1 cellular context compared by ENCODE assay signal in the genomic region with DNA sequence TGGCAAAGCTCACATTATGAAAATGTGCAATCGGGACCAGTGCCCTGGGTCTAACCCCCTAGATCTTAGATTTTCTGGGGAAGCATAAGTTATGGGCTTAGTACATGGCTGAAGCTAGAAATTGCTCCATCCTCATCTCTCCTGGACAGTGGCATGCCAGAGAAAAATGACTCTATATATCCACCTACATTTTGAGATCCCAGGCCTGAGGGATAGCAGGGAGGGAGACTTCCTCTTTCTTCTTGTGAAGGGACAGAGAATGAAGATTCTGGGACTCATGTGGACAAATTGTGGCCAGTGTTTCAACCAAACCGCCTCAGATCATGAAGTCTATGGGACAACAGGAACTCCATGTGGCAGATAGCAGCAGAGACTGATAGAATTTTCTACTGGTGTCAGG.
TF ChIP-seq lines count a peak whose summit lies in the region.

No MANE protein-coding gene starts in this region.

TF ChIP-seq in WTC11, 78 proteins besides CTCF, POLR2A, EP300 and RAD21 (continued from another document):
- TF ChIP-seq, protein P1, sequence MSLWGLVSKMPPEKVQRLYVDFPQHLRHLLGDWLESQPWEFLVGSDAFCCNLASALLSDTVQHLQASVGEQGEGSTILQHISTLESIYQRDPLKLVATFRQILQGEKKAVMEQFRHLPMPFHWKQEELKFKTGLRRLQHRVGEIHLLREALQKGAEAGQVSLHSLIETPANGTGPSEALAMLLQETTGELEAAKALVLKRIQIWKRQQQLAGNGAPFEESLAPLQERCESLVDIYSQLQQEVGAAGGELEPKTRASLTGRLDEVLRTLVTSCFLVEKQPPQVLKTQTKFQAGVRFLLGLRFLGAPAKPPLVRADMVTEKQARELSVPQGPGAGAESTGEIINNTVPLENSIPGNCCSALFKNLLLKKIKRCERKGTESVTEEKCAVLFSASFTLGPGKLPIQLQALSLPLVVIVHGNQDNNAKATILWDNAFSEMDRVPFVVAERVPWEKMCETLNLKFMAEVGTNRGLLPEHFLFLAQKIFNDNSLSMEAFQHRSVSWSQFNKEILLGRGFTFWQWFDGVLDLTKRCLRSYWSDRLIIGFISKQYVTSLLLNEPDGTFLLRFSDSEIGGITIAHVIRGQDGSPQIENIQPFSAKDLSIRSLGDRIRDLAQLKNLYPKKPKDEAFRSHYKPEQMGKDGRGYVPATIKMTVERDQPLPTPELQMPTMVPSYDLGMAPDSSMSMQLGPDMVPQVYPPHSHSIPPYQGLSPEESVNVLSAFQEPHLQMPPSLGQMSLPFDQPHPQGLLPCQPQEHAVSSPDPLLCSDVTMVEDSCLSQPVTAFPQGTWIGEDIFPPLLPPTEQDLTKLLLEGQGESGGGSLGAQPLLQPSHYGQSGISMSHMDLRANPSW (CRISPR knock-in tag; conservative IDR thresholded peaks at IDR 0.05; ENCODE audit: low read depth) = no peak
- no peak for TF ChIP-seq NR2C2 (CRISPR knock-in tag; IDR thresholded peaks at IDR 0.05)
- TF ChIP-seq, protein P2, sequence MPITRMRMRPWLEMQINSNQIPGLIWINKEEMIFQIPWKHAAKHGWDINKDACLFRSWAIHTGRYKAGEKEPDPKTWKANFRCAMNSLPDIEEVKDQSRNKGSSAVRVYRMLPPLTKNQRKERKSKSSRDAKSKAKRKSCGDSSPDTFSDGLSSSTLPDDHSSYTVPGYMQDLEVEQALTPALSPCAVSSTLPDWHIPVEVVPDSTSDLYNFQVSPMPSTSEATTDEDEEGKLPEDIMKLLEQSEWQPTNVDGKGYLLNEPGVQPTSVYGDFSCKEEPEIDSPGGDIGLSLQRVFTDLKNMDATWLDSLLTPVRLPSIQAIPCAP (CRISPR knock-in tag; IDR thresholded peaks at IDR 0.05) = no peak
- no peak for TF ChIP-seq ZNF121 (CRISPR knock-in tag; IDR thresholded peaks at IDR 0.05)
- TF ChIP-seq, protein P3, sequence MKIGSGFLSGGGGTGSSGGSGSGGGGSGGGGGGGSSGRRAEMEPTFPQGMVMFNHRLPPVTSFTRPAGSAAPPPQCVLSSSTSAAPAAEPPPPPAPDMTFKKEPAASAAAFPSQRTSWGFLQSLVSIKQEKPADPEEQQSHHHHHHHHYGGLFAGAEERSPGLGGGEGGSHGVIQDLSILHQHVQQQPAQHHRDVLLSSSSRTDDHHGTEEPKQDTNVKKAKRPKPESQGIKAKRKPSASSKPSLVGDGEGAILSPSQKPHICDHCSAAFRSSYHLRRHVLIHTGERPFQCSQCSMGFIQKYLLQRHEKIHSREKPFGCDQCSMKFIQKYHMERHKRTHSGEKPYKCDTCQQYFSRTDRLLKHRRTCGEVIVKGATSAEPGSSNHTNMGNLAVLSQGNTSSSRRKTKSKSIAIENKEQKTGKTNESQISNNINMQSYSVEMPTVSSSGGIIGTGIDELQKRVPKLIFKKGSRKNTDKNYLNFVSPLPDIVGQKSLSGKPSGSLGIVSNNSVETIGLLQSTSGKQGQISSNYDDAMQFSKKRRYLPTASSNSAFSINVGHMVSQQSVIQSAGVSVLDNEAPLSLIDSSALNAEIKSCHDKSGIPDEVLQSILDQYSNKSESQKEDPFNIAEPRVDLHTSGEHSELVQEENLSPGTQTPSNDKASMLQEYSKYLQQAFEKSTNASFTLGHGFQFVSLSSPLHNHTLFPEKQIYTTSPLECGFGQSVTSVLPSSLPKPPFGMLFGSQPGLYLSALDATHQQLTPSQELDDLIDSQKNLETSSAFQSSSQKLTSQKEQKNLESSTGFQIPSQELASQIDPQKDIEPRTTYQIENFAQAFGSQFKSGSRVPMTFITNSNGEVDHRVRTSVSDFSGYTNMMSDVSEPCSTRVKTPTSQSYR (CRISPR knock-in tag; IDR thresholded peaks at IDR 0.05) = no peak
- TF ChIP-seq MYBL2 (CRISPR knock-in tag; IDR thresholded peaks at IDR 0.05) = no peak
- no peak for TF ChIP-seq FOXP1 (CRISPR knock-in tag; IDR thresholded peaks at IDR 0.05; ENCODE audit: borderline replicate concordance)
- no peak for TF ChIP-seq ZNF138 (CRISPR knock-in tag; conservative IDR thresholded peaks at IDR 0.05)
- TF ChIP-seq TEAD1 (CRISPR knock-in tag; IDR thresholded peaks at IDR 0.05) = no peak
